14 cellular contexts compared by ENCODE assay signal in the genomic region with DNA sequence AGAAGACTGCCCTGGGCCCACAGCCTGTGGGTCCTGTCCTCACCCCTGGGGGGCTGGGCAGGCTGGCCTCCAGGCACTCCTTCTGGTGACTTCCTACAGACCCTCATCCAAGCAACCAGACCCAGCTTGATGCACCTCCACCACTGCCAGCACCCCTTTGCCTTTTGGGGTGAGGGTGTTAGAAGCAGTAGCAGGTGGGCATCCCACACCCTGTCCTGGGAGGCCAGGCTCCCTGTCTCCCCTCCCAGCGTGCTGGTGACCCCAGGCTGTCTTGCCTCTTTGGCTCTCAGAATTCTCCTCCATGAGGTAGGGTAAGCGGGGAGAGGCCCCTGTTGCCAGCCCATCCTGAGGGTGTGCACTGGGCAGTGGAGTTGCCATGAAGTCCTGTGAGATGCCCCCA. TPM values are rescaled to one million over a fixed set of nuclear protein-coding genes. Genes with fewer than 3 reads are reported as not detected.
DNase-seq lines count a peak whose midpoint lies in the region; ATAC-seq and TF ChIP-seq lines count a peak whose summit lies in the region.
"Had no signal": no experiment of that assay in that cellular context is flagged by ENCODE, and none has a peak within 500 bp of the region (broad histone marks: within the 10 kb centered on the region; RNA-seq: fewer than 3 reads in every experiment).

No MANE protein-coding gene starts in this region.

- intact Hi-C loops in sigmoid colon (cut with DNase I) = no loop called here

- H3K4me1 ChIP-seq in GM23338 (ENCODE audit: insufficient read depth) (no peaks in the 10 kb centered on the region), mesenchymal stem cell (ENCODE audit: control insufficient read depth, insufficient read depth, low read depth, low read length) (peaks cover 44% of the 10 kb centered on the region), sigmoid colon (peaks cover 0 to 31% (median 9%) of the 10 kb centered on the region in 4 donors), osteoblast (ENCODE audit: insufficient read depth, low read length) (peaks cover 34% of the 10 kb centered on the region)
- H3K4me1 ChIP-seq: BLaER1 treated with 17β-estradiol and CSF1 and Interleukin-3, amounts not matched to agents 10 nM and 100 nM had no signal

- H2BK120ac ChIP-seq in mesenchymal stem cell (ENCODE audit: low read depth, low read length) = no peak overlapping the region

- TF ChIP-seq POLR2A in sigmoid colon (IDR thresholded peaks at IDR 0.05) = no peak

- H2BK5ac ChIP-seq in mesenchymal stem cell (ENCODE audit: low read depth, low read length, poor library complexity, severe bottlenecking) = no peak overlapping the region

- no peak overlapping the region for H4K8ac ChIP-seq in mesenchymal stem cell (ENCODE audit: low read length)

- no peak for ATAC-seq in GM23338
- no peak for ATAC-seq in WTC11

- POLR2A ChIA-PET in WTC11 (lab: Charles Lee) = no interaction called here

- DNase-seq in GM23338 (ENCODE audit: low spot score) = no peak
- peak; percentile 4 for DNase-seq in WTC11 (ENCODE audit: low spot score)
- DNase-seq in mesenchymal stem cell = no peak
- DNase-seq in sigmoid colon = peak; percentile 56
- DNase-seq in activated naive CD8-positive, alpha-beta T cell treated with anti-CD3 and anti-CD28 coated beads for 36 hours = no peak
- no peak for DNase-seq in NCI-H1694 treated with DMSO at 0.1 percent for 48 hours (lab: John Stamatoyannopoulos, UW)
- no peak for DNase-seq in osteoblast (ENCODE audit: insufficient read length, low spot score, missing footprints)
- DNase-seq: ACHN; CD4-positive, CD25-positive, alpha-beta regulatory T cell; GM23248; H7 had no signal

- no peak overlapping the region for H4K91ac ChIP-seq in mesenchymal stem cell (ENCODE audit: low read length)

- H2AK5ac ChIP-seq in mesenchymal stem cell (ENCODE audit: low read length, severe bottlenecking) = peak overlapping the region; percentile 1

- no peak overlapping the region for H3K4ac ChIP-seq in mesenchymal stem cell (ENCODE audit: low read depth in 1 of 2, low read length in 2 of 2)

- H3K79me2 ChIP-seq in GM23338 (replicated peaks; ENCODE audit: insufficient read depth) = no peaks in the 10 kb centered on the region
- no peaks in the 10 kb centered on the region for H3K79me2 ChIP-seq in osteoblast (ENCODE audit: insufficient read depth, low read length)

- 98% methylated on average over 2 of the region's 2 CpGs for WGBS in mesenchymal stem cell
- WGBS in sigmoid colon, 2 donors = 88 to 95% methylated on average over 2 of the region's 2 CpGs

- H3K9me3 ChIP-seq in mesenchymal stem cell (ENCODE audit: control insufficient read depth, low read length) (peaks cover 2% of the 10 kb centered on the region), sigmoid colon (no peaks in the 10 kb centered on the region), osteoblast (ENCODE audit: low read depth, low read length) (no peaks in the 10 kb centered on the region)

- H2AFZ ChIP-seq in GM23338 (no peak overlapping the region), mesenchymal stem cell (ENCODE audit: low read depth, low read length) (no peak overlapping the region), osteoblast (ENCODE audit: low read length) (no peak overlapping the region)
- H2AFZ ChIP-seq: GM23248 had no signal

- no peak overlapping the region for H2BK12ac ChIP-seq in mesenchymal stem cell (ENCODE audit: low read length in 2 of 2)

- no peak overlapping the region for H3K27ac ChIP-seq in GM23338 (ENCODE audit: low read depth)
- H3K27ac ChIP-seq in mesenchymal stem cell (ENCODE audit: low read length, poor library complexity, severe bottlenecking) = no peak overlapping the region
- no peak overlapping the region for H3K27ac ChIP-seq in sigmoid colon
- H3K27ac ChIP-seq in osteoblast (ENCODE audit: low read depth, low read length) = no peak overlapping the region
- H3K27ac ChIP-seq: BLaER1 treated with 17β-estradiol and CSF1 and Interleukin-3, amounts not matched to agents 10 nM and 100 nM; GM23248 had no signal

- no peak overlapping the region for H2BK15ac ChIP-seq in mesenchymal stem cell (ENCODE audit: low read depth, poor library complexity, severe bottlenecking)

- H3K27me3 Mint-ChIP-seq in GM23338 (ENCODE audit: insufficient read depth, low read depth, poor library complexity) (peaks cover 5% of the 10 kb centered on the region), WTC11 (ENCODE audit: low read depth) (no peaks in the 10 kb centered on the region)
- peaks cover 15% of the 10 kb centered on the region for H3K27me3 Mint-ChIP-seq in activated naive CD8-positive, alpha-beta T cell treated with anti-CD3 and anti-CD28 coated beads for 36 hours
- H3K27me3 Mint-ChIP-seq: CD4-positive, CD25-positive, alpha-beta regulatory T cell had no signal

- H3K18ac ChIP-seq in mesenchymal stem cell (ENCODE audit: low read depth in 1 of 2, low read length in 2 of 2) = no peak overlapping the region

- CTCF ChIA-PET in WTC11 (lab: Charles Lee) = interaction anchor here (1.2 kb wide), 1 partner anchor 9 kb away, joined by 12 read pairs; no protein-coding TSS in a partner anchor

- H3K36me3 ChIP-seq in GM23338 (ENCODE audit: insufficient read depth) (no peaks in the 10 kb centered on the region; the same call in 1 of the 2 replicates), mesenchymal stem cell (ENCODE audit: control insufficient read depth in 1 of 2, insufficient read depth in 2 of 2, low read depth in 1 of 2, low read length in 2 of 2) (peaks cover 28 to 49% of the 10 kb centered on the region in 2 experiments), sigmoid colon (peaks cover 4 to 30% (median 5%) of the 10 kb centered on the region in 4 donors), osteoblast (ENCODE audit: insufficient read depth, low read length) (peaks cover 17% of the 10 kb centered on the region)
- H3K36me3 ChIP-seq: BLaER1 treated with 17β-estradiol and CSF1 and Interleukin-3, amounts not matched to agents 10 nM and 100 nM had no signal

- H3K9me3 Mint-ChIP-seq in GM23338 (peaks cover 19% of the 10 kb centered on the region), WTC11 (peaks cover 18% of the 10 kb centered on the region)
- peaks cover 2% of the 10 kb centered on the region for H3K9me3 Mint-ChIP-seq in activated naive CD8-positive, alpha-beta T cell treated with anti-CD3 and anti-CD28 coated beads for 36 hours

- H3K14ac ChIP-seq in mesenchymal stem cell (ENCODE audit: low read length in 2 of 2) = no peak overlapping the region

- no peak for TF ChIP-seq CTCF in GM23338 (conservative IDR thresholded peaks at IDR 0.05; ENCODE audit: low read depth in 2 of 2)
- no peak for TF ChIP-seq CTCF in WTC11 (IDR thresholded peaks at IDR 0.05)
- no peak for TF ChIP-seq CTCF in sigmoid colon (IDR thresholded peaks at IDR 0.05)
- no peak for TF ChIP-seq CTCF in osteoblast (IDR thresholded peaks at IDR 0.05; ENCODE audit: extremely low read depth, low read depth, low read length)

- H3K23ac ChIP-seq in mesenchymal stem cell (ENCODE audit: low read length in 2 of 2) = no peak overlapping the region

- no peaks in the 10 kb centered on the region; the same call in 1 of the 2 replicates for H4K20me1 ChIP-seq in GM23338 (replicated peaks; ENCODE audit: insufficient read depth)
- no peaks in the 10 kb centered on the region for H4K20me1 ChIP-seq in osteoblast (ENCODE audit: insufficient read depth, low read length)

- H3K4me3 ChIP-seq in GM23338 (no peak overlapping the region), mesenchymal stem cell (ENCODE audit: insufficient read depth in 1 of 2, low read depth in 1 of 2, low read length in 2 of 2) (no peak overlapping the region), sigmoid colon (no peak overlapping the region), osteoblast (ENCODE audit: insufficient read depth, low read length) (no peak overlapping the region)
- H3K4me3 ChIP-seq: BLaER1 treated with 17β-estradiol and CSF1 and Interleukin-3, amounts not matched to agents 10 nM and 100 nM; GM23248 had no signal

- peaks cover 16% of the 10 kb centered on the region for H3K79me1 ChIP-seq in mesenchymal stem cell (replicated peaks; ENCODE audit: low read length, poor library complexity, severe bottlenecking)

- H3K36me3 Mint-ChIP-seq in GM23338 (ENCODE audit: low read depth) = peaks cover 29% of the 10 kb centered on the region
- H3K36me3 Mint-ChIP-seq in WTC11 = peaks cover 28% of the 10 kb centered on the region
- H3K36me3 Mint-ChIP-seq in activated naive CD8-positive, alpha-beta T cell treated with anti-CD3 and anti-CD28 coated beads for 36 hours = no peaks in the 10 kb centered on the region
- H3K36me3 Mint-ChIP-seq: CD4-positive, CD25-positive, alpha-beta regulatory T cell had no signal

- H3F3A ChIP-seq in GM23338 (replicated peaks; ENCODE audit: low read depth) = no peaks in the 10 kb centered on the region

- no peaks in the 10 kb centered on the region for H3K9me2 ChIP-seq in GM23338 (ENCODE audit: insufficient read depth)

- TF ChIP-seq EP300 in sigmoid colon (IDR thresholded peaks at IDR 0.05) = no peak

- H3K9ac ChIP-seq in mesenchymal stem cell (ENCODE audit: low read length) = no peak overlapping the region
- H3K9ac ChIP-seq: BLaER1 treated with 17β-estradiol and CSF1 and Interleukin-3, amounts not matched to agents 10 nM and 100 nM; GM23248 had no signal

- H3K4me2 ChIP-seq in GM23338 (no peak overlapping the region), mesenchymal stem cell (ENCODE audit: low read length, poor library complexity, severe bottlenecking) (no peak overlapping the region), osteoblast (ENCODE audit: insufficient read depth, low read length) (no peak overlapping the region)
- H3K4me2 ChIP-seq: BLaER1 treated with 17β-estradiol and CSF1 and Interleukin-3, amounts not matched to agents 10 nM and 100 nM had no signal

- H3K4me1 Mint-ChIP-seq in GM23338 (peaks cover 8% of the 10 kb centered on the region; the same call in 2 of the 3 replicates), WTC11 (0 out of 2 replicates have a peak, but pooled peaks cover 5% of the 10 kb centered on the region)
- H3K4me1 Mint-ChIP-seq in activated naive CD8-positive, alpha-beta T cell treated with anti-CD3 and anti-CD28 coated beads for 36 hours = peaks cover 4% of the 10 kb centered on the region
- H3K4me1 Mint-ChIP-seq: CD4-positive, CD25-positive, alpha-beta regulatory T cell had no signal

- no peak overlapping the region for H3K4me3 Mint-ChIP-seq in GM23338
- H3K4me3 Mint-ChIP-seq in WTC11 = no peak overlapping the region
- H3K4me3 Mint-ChIP-seq in activated naive CD8-positive, alpha-beta T cell treated with anti-CD3 and anti-CD28 coated beads for 36 hours = no peak overlapping the region
- H3K4me3 Mint-ChIP-seq: CD4-positive, CD25-positive, alpha-beta regulatory T cell had no signal

- H3K27ac Mint-ChIP-seq in GM23338 (peak overlapping the region; percentile 27; the same call in 1 of the 2 replicates), WTC11 (no peak overlapping the region)
- H3K27ac Mint-ChIP-seq in activated naive CD8-positive, alpha-beta T cell treated with anti-CD3 and anti-CD28 coated beads for 36 hours = no peak overlapping the region
- H3K27ac Mint-ChIP-seq: CD4-positive, CD25-positive, alpha-beta regulatory T cell had no signal

- no peaks in the 10 kb centered on the region for H3K27me3 ChIP-seq in GM23338 (ENCODE audit: insufficient read depth)
- H3K27me3 ChIP-seq in mesenchymal stem cell (ENCODE audit: control insufficient read depth in 1 of 2, insufficient read depth in 1 of 2, low read length in 2 of 2) = no peaks in the 10 kb centered on the region
- no peaks in the 10 kb centered on the region for H3K27me3 ChIP-seq in sigmoid colon
- no peaks in the 10 kb centered on the region for H3K27me3 ChIP-seq in osteoblast (ENCODE audit: insufficient read depth, low read length)

RNA-seq across cellular contexts. Expression of gene B9D1, which starts 33.4 kb away (rescaled TPM):
- total RNA-seq in GM23338 (2014; rRNA removed; shearing (Covaris generic)) = 47.2 and 63.5 TPM in 2 replicates
- polyA plus RNA-seq in GM23338 (2016; fragmentation: Nextera tagmentation; extraction: Ambion mirVana) (28.6 and 35.2 TPM in 2 replicates), sigmoid colon (10 to 100 TPM in 1 of 3 donors, 1 to 10 TPM in 2; 6.6 to 12.1 (median 6.9) TPM)
- total RNA-seq in WTC11 (2021) (31.9 to 39.2 TPM (median 39.0 TPM) in 3 replicates), sigmoid colon (10 to 100 TPM; 15.2 to 22.4 (median 16.0) TPM), osteoblast (20.6 and 21.0 TPM in 2 replicates)
- 30.2 TPM for polyA plus RNA-seq in mesenchymal stem cell (2013, experiment 1 of 2)
- polyA plus RNA-seq in mesenchymal stem cell (2013, experiment 2 of 2) = 30.8 TPM
- 1 to 10 TPM; 4.7 to 7.3 TPM for total RNA-seq in activated naive CD8-positive, alpha-beta T cell treated with anti-CD3 and anti-CD28 coated beads for 36 hours

RNA-seq across cellular contexts. Expression of gene MAPK7, which starts 49.2 kb away (rescaled TPM):
- total RNA-seq in GM23338 (2014; rRNA removed; shearing (Covaris generic)) = 40.8 and 53.1 TPM in 2 replicates
- polyA plus RNA-seq in GM23338 (2016; fragmentation: Nextera tagmentation; extraction: Ambion mirVana) (15.5 and 15.6 TPM in 2 replicates), sigmoid colon (10 to 100 TPM; 18.3 to 35.9 (median 22.8) TPM)
- total RNA-seq in WTC11 (2021) (35.6 to 38.5 TPM (median 37.4 TPM) in 3 replicates), sigmoid colon (10 to 100 TPM; 22.4 to 45.7 (median 29.5) TPM), osteoblast (11.5 and 12.7 TPM in 2 replicates)
- 33.6 TPM for polyA plus RNA-seq in mesenchymal stem cell (2013, experiment 1 of 2)
- polyA plus RNA-seq in mesenchymal stem cell (2013, experiment 2 of 2) = 30.7 TPM
- 10 to 100 TPM; 14.0 to 16.0 TPM for total RNA-seq in activated naive CD8-positive, alpha-beta T cell treated with anti-CD3 and anti-CD28 coated beads for 36 hours

RNA-seq across cellular contexts. Expression of gene MFAP4, which starts 57.9 kb away (rescaled TPM):
- 2.6 and 7.7 TPM in 2 replicates for total RNA-seq in GM23338 (2014; rRNA removed; shearing (Covaris generic))
- polyA plus RNA-seq in GM23338 (2016; fragmentation: Nextera tagmentation; extraction: Ambion mirVana) (9.4 and 9.7 TPM in 2 replicates), sigmoid colon (10 to 100 TPM in 2 of 3 donors, 1 to 10 TPM in 1; 9.9 to 52.2 (median 42.0) TPM)
- total RNA-seq in WTC11 (2021) (3.9 to 4.1 TPM (median 4.0 TPM) in 3 replicates), sigmoid colon (100 to 1,000 TPM; 189 to 324 (median 195) TPM), osteoblast (3.6 and 3.8 TPM in 2 replicates)
- 238 TPM for polyA plus RNA-seq in mesenchymal stem cell (2013, experiment 1 of 2)
- polyA plus RNA-seq in mesenchymal stem cell (2013, experiment 2 of 2) = 237 TPM
- total RNA-seq in activated naive CD8-positive, alpha-beta T cell treated with anti-CD3 and anti-CD28 coated beads for 36 hours = under 1 TPM; 0.14 to 0.41 TPM
- total RNA-seq: A172; CD4-positive, CD25-positive, alpha-beta regulatory T cell; HT-29 had no signal
- polyA plus RNA-seq: CD4-positive, CD25-positive, alpha-beta regulatory T cell had no signal

Comparison
In these comparisons a context has a peak if more than half of its experiments do, and no peak if none do; other contexts are left out.
1. DNase-seq: peak in WTC11 (single experiment) and sigmoid colon (single experiment); none in GM23338 (single experiment), mesenchymal stem cell (single experiment), activated naive CD8-positive, alpha-beta T cell treated with anti-CD3 and anti-CD28 coated beads for 36 hours (single experiment), NCI-H1694 treated with DMSO at 0.1 percent for 48 hours (single experiment) and osteoblast (single experiment).
2. RNA of gene MFAP4, which starts 57.9 kb away (total RNA-seq): 189 to 324 TPM in sigmoid colon; 2.6 to 7.7 TPM in GM23338, 3.9 to 4.1 TPM in WTC11, 3.6 to 3.8 TPM in osteoblast and 0.14 to 0.41 TPM in activated naive CD8-positive, alpha-beta T cell treated with anti-CD3 and anti-CD28 coated beads for 36 hours; every median in the first group is over 10 times any median in the second.